ENCODE assay signal across 9 cellular contexts in the genomic region with DNA sequence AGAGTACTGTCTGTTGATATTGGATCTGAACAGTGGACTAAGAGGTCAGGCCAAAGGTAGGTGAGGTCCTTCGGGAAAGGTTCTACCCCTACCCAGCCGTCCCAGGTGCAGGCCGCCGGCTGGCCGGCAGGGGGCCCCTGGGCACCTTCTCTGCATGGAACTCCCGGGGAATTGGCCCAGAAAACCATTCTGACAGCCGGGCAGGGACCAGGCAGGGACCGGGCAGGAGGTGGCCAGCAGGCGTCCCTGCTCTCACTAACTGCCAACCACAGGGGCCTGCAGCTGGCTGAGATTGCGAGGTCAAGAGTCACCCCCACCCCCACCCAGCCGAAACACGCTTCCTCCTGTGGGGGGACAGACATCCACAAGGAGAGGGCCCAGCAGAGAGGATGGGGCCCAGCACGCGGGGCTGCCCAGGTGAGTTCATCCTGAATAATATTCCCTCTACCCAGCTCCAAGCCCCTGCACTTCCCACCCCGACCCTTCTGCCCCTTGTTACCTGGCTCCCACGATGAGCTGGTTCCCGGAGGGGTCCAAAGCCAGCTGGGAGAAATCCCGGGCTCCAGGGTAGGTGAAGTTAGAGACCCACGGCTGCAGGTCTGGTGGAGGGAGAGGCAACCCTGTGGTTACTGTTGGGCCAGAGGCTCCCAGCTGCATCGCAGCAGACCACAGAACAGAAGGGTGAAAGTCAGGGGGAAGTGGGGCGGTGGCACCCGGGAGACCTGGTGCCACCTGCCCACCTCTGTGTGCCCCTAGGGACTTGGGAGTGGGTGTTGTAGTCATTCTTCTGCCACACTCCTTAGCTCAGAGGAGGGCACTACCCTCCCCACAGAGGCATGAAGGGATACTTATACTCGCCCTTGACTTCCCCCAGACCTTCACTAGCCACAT.
DNase-seq lines count a peak whose midpoint lies in the region; ATAC-seq, FAIRE-seq and TF ChIP-seq lines count a peak whose summit lies in the region.
"Had no signal": no experiment of that assay in that cellular context is flagged by ENCODE, and none has a peak within 500 bp of the region (broad histone marks: within the 10 kb centered on the region; RNA-seq: fewer than 3 reads in every experiment).

No MANE protein-coding gene starts in this region.

- peak; percentile 85 for DNase-seq in AG08395 (ENCODE audit: low spot score)
- peak; percentile 68 for DNase-seq in GM12891 (ENCODE audit: insufficient read length, low spot score)
- DNase-seq in NCI-H146 (lab: John Stamatoyannopoulos, UW), result peak; percentile 88
- peak; percentile 54 for DNase-seq in activated CD4-positive, alpha-beta memory T cell treated with anti-CD3 and anti-CD28 coated beads for 36 hours
- peak; percentile 39 to 53 for DNase-seq in fibroblast of lung (ENCODE audit: low read depth in 2 of 2)
- DNase-seq in aorta, result peak; percentile 82 to 90

- H3K4me1 Mint-ChIP-seq in activated CD4-positive, alpha-beta memory T cell treated with anti-CD3 and anti-CD28 coated beads for 36 hours (ENCODE audit: low read depth), result peaks cover 5% of the 10 kb centered on the region
- peaks cover 64% of the 10 kb centered on the region for H3K4me1 Mint-ChIP-seq in nephron

- H3K4me2 ChIP-seq in fibroblast of lung (ENCODE audit: extremely low read depth, insufficient read depth, low read length), result no peak overlapping the region

- H3K4me1 ChIP-seq in fibroblast of lung (ENCODE audit: control insufficient read depth, extremely low read depth, insufficient read depth, low read length) (no peaks in the 10 kb centered on the region), aorta (ENCODE audit: control insufficient read depth in 1 of 2, insufficient read depth in 2 of 2, low read length in 2 of 2) (no peaks in the 10 kb centered on the region)

- ATAC-seq in aorta (ENCODE audit: low FRiP score) (peak; percentile 88), HG03442 (IDR thresholded peaks at IDR 0.05; ENCODE audit: unreplicated experiment) (no peak)

- H3K4me3 ChIP-seq in fibroblast of lung (replicated peaks in 1 of 4; ENCODE audit: control extremely low read depth in 1 of 4, insufficient read depth in 1 of 4, low read depth in 3 of 4, low read length in 4 of 4), result no peak overlapping the region
- no peak overlapping the region for H3K4me3 ChIP-seq in aorta (ENCODE audit: low read length in 2 of 2)

- WGBS in aorta, 2 donors, result 31 to 36% methylated on average over 23 of the region's 23 CpGs

- H3K79me2 ChIP-seq in fibroblast of lung (ENCODE audit: control insufficient read depth, insufficient read depth, low read length), result no peaks in the 10 kb centered on the region

- TF ChIP-seq CTCF in fibroblast of lung (conservative IDR thresholded peaks at IDR 0.05 in 1 of 2, IDR thresholded peaks at IDR 0.05 in 1 of 2; ENCODE audit: low read depth in 1 of 2, low read length in 2 of 2) (peak; percentile 84 to 88), nephron (IDR thresholded peaks at IDR 0.05; ENCODE audit: unreplicated experiment in 3 of 3) (peak; percentile 84 to 88 (median 84))

- H3K27ac ChIP-seq in fibroblast of lung (ENCODE audit: insufficient read depth, low read length) (no peak overlapping the region), aorta (ENCODE audit: low read depth in 1 of 2, low read length in 2 of 2) (no peak overlapping the region)

- H4K20me1 ChIP-seq in fibroblast of lung (ENCODE audit: control insufficient read depth, extremely low read depth, insufficient read depth, low read length), result no peaks in the 10 kb centered on the region

- CTCF ChIA-PET in activated CD4-positive, alpha-beta memory T cell treated with anti-CD3 and anti-CD28 coated beads for 36 hours (lab: Charles Lee), result interaction anchor here (0.6 to 2.9 kb wide), 14 partner anchors 12 to 187 kb away, joined by 3 to 27 read pairs (median 3); a partner anchor contains a TSS

- H3K36me3 Mint-ChIP-seq in activated CD4-positive, alpha-beta memory T cell treated with anti-CD3 and anti-CD28 coated beads for 36 hours, result no peaks in the 10 kb centered on the region
- no peaks in the 10 kb centered on the region for H3K36me3 Mint-ChIP-seq in nephron (ENCODE audit: low read depth)

- no peak overlapping the region for H3K27ac Mint-ChIP-seq in activated CD4-positive, alpha-beta memory T cell treated with anti-CD3 and anti-CD28 coated beads for 36 hours
- peak overlapping the region in 2 of 3 experiments; percentile 38 to 85 for H3K27ac Mint-ChIP-seq in nephron

- H3K4me3 Mint-ChIP-seq in activated CD4-positive, alpha-beta memory T cell treated with anti-CD3 and anti-CD28 coated beads for 36 hours, result no peak overlapping the region
- H3K4me3 Mint-ChIP-seq in nephron, result peak overlapping the region in 1 of 3 experiments; percentile 10

- no peak overlapping the region for H3K9ac ChIP-seq in fibroblast of lung (ENCODE audit: insufficient read depth, low read length)

- no peaks in the 10 kb centered on the region for H3K9me3 Mint-ChIP-seq in activated CD4-positive, alpha-beta memory T cell treated with anti-CD3 and anti-CD28 coated beads for 36 hours
- H3K9me3 Mint-ChIP-seq in nephron, result no peaks in the 10 kb centered on the region

- no peak overlapping the region for H2AFZ ChIP-seq in fibroblast of lung (ENCODE audit: low read length)

- POLR2A ChIA-PET in activated CD4-positive, alpha-beta memory T cell treated with anti-CD3 and anti-CD28 coated beads for 36 hours (lab: Charles Lee), result no interaction called here

- intact Hi-C loops in activated CD4-positive, alpha-beta memory T cell treated with anti-CD3 and anti-CD28 coated beads for 36 hours (cut with micrococcal nuclease), result loop anchor here (1.0 to 10.0 kb wide), 2 partner anchors 85 to 188 kb away; no protein-coding TSS in a partner anchor
- intact Hi-C loops in aorta (cut with DNase I), result loop anchor here (1.0 to 10.0 kb wide), 5 partner anchors 39 to 612 kb away; no protein-coding TSS in a partner anchor

- FAIRE-seq in GM12891 (lab: Jason Lieb, UNC), result peak; percentile 81
- FAIRE-seq: islet of Langerhans had no signal

- peaks cover 5% of the 10 kb centered on the region for H3K27me3 ChIP-seq in fibroblast of lung (ENCODE audit: control insufficient read depth, insufficient read depth, low read length)
- H3K27me3 ChIP-seq in aorta (ENCODE audit: control insufficient read depth in 1 of 2, insufficient read depth in 2 of 2, low read length in 1 of 2), result no peaks in the 10 kb centered on the region

- no peak for TF ChIP-seq POLR2A in GM12891 (IDR thresholded peaks at IDR 0.05; ENCODE audit: low read depth, low read length)

- no peaks in the 10 kb centered on the region for H3K27me3 Mint-ChIP-seq in activated CD4-positive, alpha-beta memory T cell treated with anti-CD3 and anti-CD28 coated beads for 36 hours
- peaks cover 18% of the 10 kb centered on the region for H3K27me3 Mint-ChIP-seq in nephron (ENCODE audit: low read depth)

- H3K36me3 ChIP-seq in fibroblast of lung (ENCODE audit: control insufficient read depth, insufficient read depth, low read length) (no peaks in the 10 kb centered on the region), aorta (ENCODE audit: control insufficient read depth in 1 of 2, insufficient read depth in 2 of 2, low read length in 1 of 2) (no peaks in the 10 kb centered on the region)

- H3K9me3 ChIP-seq in fibroblast of lung (ENCODE audit: control insufficient read depth, insufficient read depth, low read depth, low read length) (no peaks in the 10 kb centered on the region), aorta (ENCODE audit: control insufficient read depth, low read length) (no peaks in the 10 kb centered on the region)

TF ChIP-seq in GM12891, 5 proteins besides CTCF, POLR2A, EP300 and RAD21:
- no peak for TF ChIP-seq TAF1 (IDR thresholded peaks at IDR 0.05; ENCODE audit: low read depth, low read length)
- TF ChIP-seq SPI1 (IDR thresholded peaks at IDR 0.05; ENCODE audit: low read depth, low read length), result no peak
- TF ChIP-seq PAX5 (IDR thresholded peaks at IDR 0.05; ENCODE audit: insufficient read depth, low read length, severe bottlenecking), result no peak
- no peak for TF ChIP-seq POU2F2 (IDR thresholded peaks at IDR 0.05; ENCODE audit: low read depth, low read length)
- no peak for TF ChIP-seq POLR2AphosphoS5 (IDR thresholded peaks at IDR 0.05; ENCODE audit: low read depth, low read length)
